ENCODE assay signal across 24 cellular contexts in the genomic region with DNA sequence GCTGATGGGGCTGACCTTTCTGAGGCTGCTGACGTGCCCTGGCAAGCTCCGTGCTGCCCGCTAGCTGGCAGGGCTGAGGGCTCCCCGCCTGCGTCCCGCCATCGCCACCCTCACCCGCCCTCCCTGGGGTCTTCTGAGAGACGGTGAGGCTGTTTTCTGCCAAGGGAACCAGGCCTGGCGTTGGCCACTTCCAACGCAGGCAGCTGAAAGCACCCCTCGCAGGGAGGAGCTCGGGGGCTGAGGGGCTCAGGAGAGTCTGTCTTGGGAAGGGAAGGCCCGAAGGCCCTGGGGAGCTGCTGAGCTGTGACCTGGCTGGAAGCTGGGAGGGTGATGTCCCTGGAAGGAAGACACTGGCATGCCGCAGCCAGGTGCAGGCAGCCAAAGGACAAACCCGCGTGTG.
"Had no signal": no experiment of that assay in that cellular context is flagged by ENCODE, and none has a peak within 500 bp of the region (broad histone marks: within the 10 kb centered on the region; RNA-seq: fewer than 3 reads in every experiment).

No MANE protein-coding gene starts in this region.

- H3K27ac Mint-ChIP-seq: naive B cell; naive thymus-derived CD8-positive, alpha-beta T cell; natural killer cell treated with Interleukin-12 subunit alpha and Interleukin-12 subunit beta and Interleukin-15 and Interleukin-18, amount 100 ng/mL, for 72 hours; nephron progenitor cell; neural progenitor cell; stimulated activated effector memory CD8-positive, alpha-beta T cell treated with anti-CD3 and anti-CD28 coated beads, Interleukin-12 subunit alpha, Interleukin-12 subunit beta, amount 100 ng/mL, for 72 hours; stimulated activated naive B cell treated with anti-CD40 and anti-IgM and Interleukin-4, amounts not matched to agents 10 μg/mL and 1 μg/mL and 100 μg/mL, for 72 hours; stimulated activated naive CD8-positive, alpha-beta T cell treated with anti-CD3 and anti-CD28 coated beads, Interleukin-15, Interleukin-2, amounts not matched to agents 100 ng/mL and 50 ng/mL, for 24 hours had no signal

- H3K36me3 Mint-ChIP-seq: naive B cell; naive thymus-derived CD8-positive, alpha-beta T cell; natural killer cell treated with Interleukin-12 subunit alpha and Interleukin-12 subunit beta and Interleukin-15 and Interleukin-18, amount 100 ng/mL, for 72 hours; neural progenitor cell; stimulated activated effector memory CD8-positive, alpha-beta T cell treated with anti-CD3 and anti-CD28 coated beads, Interleukin-12 subunit alpha, Interleukin-12 subunit beta, amount 100 ng/mL, for 72 hours; stimulated activated naive B cell treated with anti-CD40 and anti-IgM and Interleukin-4, amounts not matched to agents 10 μg/mL and 1 μg/mL and 100 μg/mL, for 72 hours had no signal

- ATAC-seq: naive thymus-derived CD8-positive, alpha-beta T cell; natural killer cell treated with Interleukin-12 subunit alpha and Interleukin-12 subunit beta and Interleukin-15 and Interleukin-18, amount 100 ng/mL, for 72 hours; psoas muscle; right cardiac atrium; right lobe of liver; stimulated activated effector memory CD8-positive, alpha-beta T cell treated with anti-CD3 and anti-CD28 coated beads, Interleukin-12 subunit alpha, Interleukin-12 subunit beta, amount 100 ng/mL, for 72 hours; stimulated activated naive B cell treated with anti-CD40 and anti-IgM and Interleukin-4, amounts not matched to agents 10 μg/mL and 1 μg/mL and 100 μg/mL, for 72 hours had no signal

- H3K4me1 Mint-ChIP-seq: nephron progenitor cell, neural progenitor cell had no signal

- H3K4me3 Mint-ChIP-seq: naive thymus-derived CD8-positive, alpha-beta T cell; natural killer cell treated with Interleukin-12 subunit alpha and Interleukin-12 subunit beta and Interleukin-15 and Interleukin-18, amount 100 ng/mL, for 72 hours; nephron progenitor cell; neural progenitor cell; stimulated activated effector memory CD8-positive, alpha-beta T cell treated with anti-CD3 and anti-CD28 coated beads, Interleukin-12 subunit alpha, Interleukin-12 subunit beta, amount 100 ng/mL, for 72 hours; stimulated activated naive B cell treated with anti-CD40 and anti-IgM and Interleukin-4, amounts not matched to agents 10 μg/mL and 1 μg/mL and 100 μg/mL, for 72 hours; stimulated activated naive CD8-positive, alpha-beta T cell treated with anti-CD3 and anti-CD28 coated beads, Interleukin-15, Interleukin-2, amounts not matched to agents 100 ng/mL and 50 ng/mL, for 24 hours had no signal

- DNase-seq: naive B cell; naive thymus-derived CD8-positive, alpha-beta T cell; nephron progenitor cell; occipital lobe; ovary; posterior cingulate gyrus; psoas muscle; right lobe of liver; sigmoid colon; small intestine; stimulated activated CD4-positive, alpha-beta T cell treated with anti-CD3 and anti-CD28 coated beads, Interleukin-15, amount 100 ng/mL, for 24 hours; stimulated activated CD4-positive, alpha-beta T cell treated with anti-CD3 and anti-CD28 coated beads, Interleukin-2, amount 100 ng/mL, for 24 hours; stimulated activated CD4-positive, alpha-beta T cell treated with anti-CD3 and anti-CD28 coated beads, Interleukin-2, amount 100 ng/mL, for 48 hours; stimulated activated CD4-positive, alpha-beta T cell treated with anti-CD3 and anti-CD28 coated beads, Interleukin-4, amount 100 ng/mL, for 24 hours; stimulated activated naive B cell treated with anti-CD40 and anti-IgM and Interleukin-4, amounts not matched to agents 10 μg/mL and 1 μg/mL and 100 μg/mL, for 72 hours; stimulated activated naive CD4-positive, alpha-beta T cell treated with Interleukin-2 at 50 U/mL for 16 hours; stomach; thyroid gland; trophoblast cell had no signal

- H3K9me3 Mint-ChIP-seq: natural killer cell treated with Interleukin-12 subunit alpha and Interleukin-12 subunit beta and Interleukin-15 and Interleukin-18, amount 100 ng/mL, for 72 hours had no signal
